8 cellular contexts compared by ENCODE assay signal in genomic region chr17:6752068-6752909, GRCh38. TPM values are rescaled to one million over a fixed set of nuclear protein-coding genes. Genes with fewer than 3 reads are reported as not detected.
DNase-seq lines count a peak whose midpoint lies in the region; ATAC-seq, FAIRE-seq and TF ChIP-seq lines count a peak whose summit lies in the region.

No MANE protein-coding gene starts in this region.

- H3K27ac ChIP-seq in endothelial cell of umbilical vein (ENCODE audit: insufficient read depth, low read depth, low read length): peak overlapping the region; percentile 96
- no peak overlapping the region for H3K27ac ChIP-seq in MM.1S (ENCODE audit: low read length)

- no peaks in the 10 kb centered on the region for H3K27me3 Mint-ChIP-seq in stimulated activated naive B cell treated with anti-CD40 and anti-IgM and Interleukin-4, amounts not matched to agents 10 μg/mL and 1 μg/mL and 100 μg/mL, for 72 hours

- H4K20me1 ChIP-seq in endothelial cell of umbilical vein (replicated peaks; ENCODE audit: control insufficient read depth, extremely low read depth, insufficient read depth, low read length): no peaks in the 10 kb centered on the region
- H4K20me1 ChIP-seq in MM.1S (ENCODE audit: insufficient read depth, low read length): no peaks in the 10 kb centered on the region

- H3K9me2 ChIP-seq in MM.1S (replicated peaks; ENCODE audit: insufficient read depth, low read length): no peaks in the 10 kb centered on the region

- H3K9me3 ChIP-seq in endothelial cell of umbilical vein (replicated peaks; ENCODE audit: control insufficient read depth, insufficient read depth, low read length): no peaks in the 10 kb centered on the region
- no peaks in the 10 kb centered on the region for H3K9me3 ChIP-seq in MM.1S (replicated peaks; ENCODE audit: insufficient read depth, low read length)

- H3K36me3 Mint-ChIP-seq in stimulated activated naive B cell treated with anti-CD40 and anti-IgM and Interleukin-4, amounts not matched to agents 10 μg/mL and 1 μg/mL and 100 μg/mL, for 72 hours: no peaks in the 10 kb centered on the region

- POLR2A ChIA-PET in endothelial cell of umbilical vein (lab: Charles Lee) (no interaction called here), HEK293T (lab: Yijun Ruan, JAX) (no interaction called here)

- no peak for ATAC-seq in stimulated activated naive B cell treated with anti-CD40 and anti-IgM and Interleukin-4, amounts not matched to agents 10 μg/mL and 1 μg/mL and 100 μg/mL, for 72 hours (replicated peaks)

- CTCF ChIA-PET in endothelial cell of umbilical vein (lab: Charles Lee) (interaction anchor here (1.0 to 5.8 kb wide), 7 partner anchors 9 to 159 kb away, joined by 3 to 81 read pairs (median 3); no protein-coding TSS in a partner anchor), HEK293T (lab: Yijun Ruan, JAX) (no interaction called here)

- H2AFZ ChIP-seq in endothelial cell of umbilical vein (ENCODE audit: low read depth, low read length) (peak overlapping the region; percentile 25), MM.1S (ENCODE audit: low read length) (no peak overlapping the region)

- TSS peak; percentile 80 for BruUV-seq in endothelial cell of umbilical vein (replicated peaks; lab: Mats Ljungman, UMichigan)

- no peaks in the 10 kb centered on the region for H3K36me3 ChIP-seq in endothelial cell of umbilical vein (ENCODE audit: control insufficient read depth in 2 of 2, extremely low read depth in 1 of 2, insufficient read depth in 2 of 2, low read length in 2 of 2)
- no peaks in the 10 kb centered on the region for H3K36me3 ChIP-seq in MM.1S (replicated peaks; ENCODE audit: insufficient read depth, low read length)

- peaks cover 0 to 2% of the 10 kb centered on the region in 2 donors for H3K9me3 Mint-ChIP-seq in stimulated activated naive B cell treated with anti-CD40 and anti-IgM and Interleukin-4, amounts not matched to agents 10 μg/mL and 1 μg/mL and 100 μg/mL, for 72 hours

- TF ChIP-seq CTCF in endothelial cell of umbilical vein (IDR thresholded peaks at IDR 0.05; ENCODE audit: extremely low read depth in 1 of 2, insufficient read depth in 1 of 2, low read depth in 1 of 2, low read length in 2 of 2) (no peak), MM.1S (IDR thresholded peaks at IDR 0.05; ENCODE audit: low read length) (no peak)

- H3K4me1 Mint-ChIP-seq in stimulated activated naive B cell treated with anti-CD40 and anti-IgM and Interleukin-4, amounts not matched to agents 10 μg/mL and 1 μg/mL and 100 μg/mL, for 72 hours: peaks cover 21 to 36% of the 10 kb centered on the region in 2 donors

- TF ChIP-seq POLR2A in endothelial cell of umbilical vein (IDR thresholded peaks at IDR 0.05; ENCODE audit: low read depth, low read length): peak; percentile 45

- H3F3A ChIP-seq in MM.1S (ENCODE audit: insufficient read depth, low read length): no peaks in the 10 kb centered on the region

- H3K4me2 ChIP-seq in endothelial cell of umbilical vein (ENCODE audit: insufficient read depth, low read length) (peak overlapping the region; percentile 65), MM.1S (ENCODE audit: low read depth, low read length) (no peak overlapping the region)

- DNase-seq in GM03348 (ENCODE audit: low spot score) (peak; percentile 95), SIG-M5 (lab: John Stamatoyannopoulos, UW) (peak; percentile 55), endothelial cell of umbilical vein (ENCODE audit: low read depth, low spot score) (peak; percentile 96), myocyte (ENCODE audit: low read depth) (peak; percentile 95), HEK293T (ENCODE audit: extremely low spot score) (no peak), MM.1S (no peak)
- no peak for DNase-seq in activated CD4-positive, CD25-positive, alpha-beta regulatory T cell (lab: John Stamatoyannopoulos, UW)
- no peak for DNase-seq in stimulated activated naive B cell treated with anti-CD40 and anti-IgM and Interleukin-4, amounts not matched to agents 10 μg/mL and 1 μg/mL and 100 μg/mL, for 72 hours

- intact Hi-C loops in endothelial cell of umbilical vein (cut with micrococcal nuclease): loop anchor here (2.0 kb wide), 3 partner anchors 101 to 271 kb away; partner anchors contain the start of genes BCL6B, C17orf100, MED31 and RNASEK

- no peaks in the 10 kb centered on the region for H3K9me1 ChIP-seq in endothelial cell of umbilical vein (replicated peaks; ENCODE audit: control insufficient read depth, extremely low read depth, insufficient read depth, low read length)

- H3K4me1 ChIP-seq in endothelial cell of umbilical vein (ENCODE audit: control insufficient read depth, extremely low read depth, insufficient read depth, low read length) (peaks cover 36% of the 10 kb centered on the region), MM.1S (ENCODE audit: low read length) (peaks cover 3% of the 10 kb centered on the region; the same call in 1 of the 2 replicates)

- no peaks in the 10 kb centered on the region for H3K27me3 ChIP-seq in endothelial cell of umbilical vein (ENCODE audit: control insufficient read depth in 2 of 2, insufficient read depth in 2 of 2, low read length in 2 of 2)
- H3K27me3 ChIP-seq in MM.1S (replicated peaks; ENCODE audit: insufficient read depth, low read length): 0 out of 2 replicates have a peak, but pooled peaks cover 4% of the 10 kb centered on the region

- no peak overlapping the region for H3K4me3 ChIP-seq in endothelial cell of umbilical vein (replicated peaks in 1 of 3; ENCODE audit: insufficient read depth in 1 of 3, low read depth in 1 of 3, low read length in 3 of 3)
- no peak overlapping the region for H3K4me3 ChIP-seq in MM.1S (ENCODE audit: low read length)

- H3K79me2 ChIP-seq in endothelial cell of umbilical vein (ENCODE audit: control insufficient read depth, insufficient read depth, low read length) (no peaks in the 10 kb centered on the region), MM.1S (ENCODE audit: low read length) (no peaks in the 10 kb centered on the region)

- peak; percentile 90 for FAIRE-seq in endothelial cell of umbilical vein (lab: Jason Lieb, UNC)

- dilution Hi-C loops in endothelial cell of umbilical vein (cut with MboI; ENCODE audit: extremely low pct_ligation_motif_present, low sequenced_read_pairs): no loop called here

- no peak overlapping the region for H3K27ac Mint-ChIP-seq in stimulated activated naive B cell treated with anti-CD40 and anti-IgM and Interleukin-4, amounts not matched to agents 10 μg/mL and 1 μg/mL and 100 μg/mL, for 72 hours

- no peak overlapping the region for H3K4me3 Mint-ChIP-seq in stimulated activated naive B cell treated with anti-CD40 and anti-IgM and Interleukin-4, amounts not matched to agents 10 μg/mL and 1 μg/mL and 100 μg/mL, for 72 hours

- H3K9ac ChIP-seq in endothelial cell of umbilical vein (replicated peaks; ENCODE audit: extremely low read depth, insufficient read depth, low read length): peak overlapping the region; percentile 77
- H3K9ac ChIP-seq in MM.1S (ENCODE audit: low read length): no peak overlapping the region

TF ChIP-seq in endothelial cell of umbilical vein, 7 proteins besides CTCF, POLR2A, EP300 and RAD21:
- peak; percentile 58 for TF ChIP-seq FOS (IDR thresholded peaks at IDR 0.05; ENCODE audit: borderline replicate concordance, insufficient read depth, low read length)
- TF ChIP-seq JUN (IDR thresholded peaks at IDR 0.05; ENCODE audit: borderline replicate concordance, insufficient read depth, insufficient read length, low read depth): peak; percentile 46
- peak; percentile 66 for TF ChIP-seq POLR2AphosphoS5 (IDR thresholded peaks at IDR 0.05; ENCODE audit: insufficient read depth, low read depth, low read length)
- no peak for TF ChIP-seq GATA2 (IDR thresholded peaks at IDR 0.05; ENCODE audit: insufficient read depth, insufficient read length, low read depth, low read length)

TF ChIP-seq in HEK293T, 16 proteins besides CTCF, POLR2A, EP300 and RAD21 (continues in another document):
- TF ChIP-seq FOXK2 (IDR thresholded peaks at IDR 0.05): no peak
- TF ChIP-seq SP1 (IDR thresholded peaks at IDR 0.05): no peak
- no peak for TF ChIP-seq ELF4 (IDR thresholded peaks at IDR 0.05)
- no peak for TF ChIP-seq BHLHE40 (IDR thresholded peaks at IDR 0.05; ENCODE audit: borderline replicate concordance)
- TF ChIP-seq LEF1 (IDR thresholded peaks at IDR 0.05; ENCODE audit: borderline replicate concordance): no peak
- no peak for TF ChIP-seq HDGF (IDR thresholded peaks at IDR 0.05; ENCODE audit: borderline replicate concordance)
- no peak for TF ChIP-seq ARNT (IDR thresholded peaks at IDR 0.05)
- TF ChIP-seq CTBP1 (IDR thresholded peaks at IDR 0.05; ENCODE audit: borderline replicate concordance): no peak

RNA-seq across cellular contexts. Expression of gene XAF1, which starts 3.6 kb away (rescaled TPM):
- total RNA-seq in endothelial cell of umbilical vein (15.0 and 21.5 TPM in 2 replicates), myocyte (6.8 and 9.7 TPM in 2 replicates)
- 3.8 and 6.3 TPM in 2 replicates for polyA plus RNA-seq in endothelial cell of umbilical vein
- polyA plus RNA-seq in endothelial cell of umbilical vein (2011; cell fraction: cytosol; rRNA removed): 4.8 and 6.5 TPM in 2 replicates
- 33.1 and 34.7 TPM in 2 replicates for polyA plus RNA-seq in endothelial cell of umbilical vein (2011; cell fraction: nucleus; rRNA removed)
- polyA plus RNA-seq in endothelial cell of umbilical vein (2012): 2.8 and 4.4 TPM in 2 replicates
- 25.2 and 34.8 TPM in 2 replicates for polyA minus RNA-seq in endothelial cell of umbilical vein
- not detected for polyA minus RNA-seq in endothelial cell of umbilical vein (2011; cell fraction: cytosol; rRNA and poly(A)+ RNA removed)
- polyA minus RNA-seq in endothelial cell of umbilical vein (2011; cell fraction: nucleus; rRNA and poly(A)+ RNA removed): 20.0 and 26.7 TPM in 2 replicates
- polyA plus RNA-seq in myocyte (2012): 14.1 TPM

RNA-seq across cellular contexts. Expression of gene FBXO39, which starts 23.7 kb away (rescaled TPM):
- total RNA-seq in endothelial cell of umbilical vein (0.20 and 0.99 TPM in 2 replicates), myocyte (not detected in 2 replicates)
- polyA plus RNA-seq in endothelial cell of umbilical vein: 2.7 and 3.1 TPM in 2 replicates
- polyA plus RNA-seq in endothelial cell of umbilical vein (2011; cell fraction: cytosol; rRNA removed): 2.3 and 2.9 TPM in 2 replicates
- 4.9 and 5.6 TPM in 2 replicates for polyA plus RNA-seq in endothelial cell of umbilical vein (2011; cell fraction: nucleus; rRNA removed)
- polyA plus RNA-seq in endothelial cell of umbilical vein (2012): not detected in 2 replicates
- 2.7 and 3.1 TPM in 2 replicates for polyA minus RNA-seq in endothelial cell of umbilical vein
- polyA minus RNA-seq in endothelial cell of umbilical vein (2011; cell fraction: cytosol; rRNA and poly(A)+ RNA removed): not detected
- 3.4 and 4.3 TPM in 2 replicates for polyA minus RNA-seq in endothelial cell of umbilical vein (2011; cell fraction: nucleus; rRNA and poly(A)+ RNA removed)
- 0.11 TPM for polyA plus RNA-seq in myocyte (2012)

RNA-seq across cellular contexts. Expression of gene SLC13A5, which starts 39.1 kb away (rescaled TPM):
- not detected in 2 replicates for total RNA-seq in endothelial cell of umbilical vein
- 0.03 TPM in 2 replicates for polyA plus RNA-seq in endothelial cell of umbilical vein
- not detected in 2 replicates for polyA plus RNA-seq in endothelial cell of umbilical vein (2011; cell fraction: cytosol; rRNA removed)
- not detected in 2 replicates for polyA plus RNA-seq in endothelial cell of umbilical vein (2011; cell fraction: nucleus; rRNA removed)
- polyA plus RNA-seq in endothelial cell of umbilical vein (2012): not detected in 2 replicates
- 0.15 TPM in 1 of 2 replicates, not detected in the other for polyA minus RNA-seq in endothelial cell of umbilical vein
- polyA minus RNA-seq in endothelial cell of umbilical vein (2011; cell fraction: cytosol; rRNA and poly(A)+ RNA removed): not detected
- not detected in 2 replicates for polyA minus RNA-seq in endothelial cell of umbilical vein (2011; cell fraction: nucleus; rRNA and poly(A)+ RNA removed)
- not detected in 2 replicates for total RNA-seq in myocyte
- polyA plus RNA-seq in myocyte (2012): not detected

Comparison
In these comparisons a context has a peak if more than half of its experiments do, and no peak if none do; other contexts are left out.
1. DNase-seq: peak in GM03348 (single experiment), SIG-M5 (single experiment), endothelial cell of umbilical vein (single experiment) and myocyte (single experiment); none in HEK293T (single experiment), MM.1S (single experiment), activated CD4-positive, CD25-positive, alpha-beta regulatory T cell (0 of 4) and stimulated activated naive B cell treated with anti-CD40 and anti-IgM and Interleukin-4, amounts not matched to agents 10 μg/mL and 1 μg/mL and 100 μg/mL, for 72 hours (single experiment).